ENCODE assay signal across 8 cellular contexts in the genomic region with DNA sequence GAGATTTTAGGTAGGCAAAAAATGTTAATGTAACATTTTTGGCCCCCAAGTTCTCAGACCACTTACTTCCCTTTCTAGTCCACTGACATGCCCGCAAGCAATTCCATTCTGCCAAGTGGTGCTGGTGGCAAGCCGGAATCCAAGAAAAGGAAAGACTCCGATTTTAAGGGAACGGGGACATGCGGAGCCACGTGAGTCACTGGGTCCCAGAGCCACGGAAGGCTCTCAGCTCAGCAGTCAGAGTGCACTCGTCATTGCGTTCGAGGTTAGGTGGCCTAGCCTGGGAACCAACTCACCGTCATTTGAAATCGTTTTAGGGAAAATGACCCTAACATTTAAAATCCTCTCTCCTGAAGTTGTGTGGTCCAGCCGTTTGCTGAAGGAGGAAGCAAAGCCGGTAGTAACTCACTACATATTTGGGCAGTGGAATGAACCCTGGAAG. TPM values are rescaled to one million over a fixed set of nuclear protein-coding genes. Genes with fewer than 3 reads are reported as not detected.
DNase-seq lines count a peak whose midpoint lies in the region; ATAC-seq and TF ChIP-seq lines count a peak whose summit lies in the region.

No MANE protein-coding gene starts in this region.

- peaks cover 4% of the 10 kb centered on the region for H3K79me2 ChIP-seq in trophoblast cell (ENCODE audit: control insufficient read depth, insufficient read depth, low read length, poor library complexity)

- H3K36me3 ChIP-seq in ES-I3 (ENCODE audit: insufficient read depth, low read length) (no peaks in the 10 kb centered on the region), left ventricle myocardium inferior (no peaks in the 10 kb centered on the region), trophoblast cell (ENCODE audit: control insufficient read depth in 1 of 2, insufficient read depth in 2 of 2, low read length in 2 of 2) (no peaks in the 10 kb centered on the region)

- H2AFZ ChIP-seq in trophoblast cell (ENCODE audit: insufficient read depth, low read length, poor library complexity), result peak overlapping the region; percentile 33

- peak overlapping the region; percentile 14 for H4K8ac ChIP-seq in trophoblast cell (ENCODE audit: low read depth, low read length)

- no peak for ATAC-seq in HG03571 (IDR thresholded peaks at IDR 0.05; ENCODE audit: unreplicated experiment)

- peaks cover 6% of the 10 kb centered on the region for H3K36me3 Mint-ChIP-seq in activated naive CD8-positive, alpha-beta T cell treated with anti-CD3 and anti-CD28 coated beads for 36 hours

- intact Hi-C loops in left ventricle myocardium inferior (cut with micrococcal nuclease), result no loop called here

- H3K9me3 ChIP-seq in ES-I3 (ENCODE audit: control insufficient read depth, insufficient read depth, low read length) (no peaks in the 10 kb centered on the region), left ventricle myocardium inferior (replicated peaks) (no peaks in the 10 kb centered on the region), trophoblast cell (ENCODE audit: insufficient read depth, low read depth, low read length) (no peaks in the 10 kb centered on the region)

- peak overlapping the region; percentile 86 for H3K4me3 Mint-ChIP-seq in activated naive CD8-positive, alpha-beta T cell treated with anti-CD3 and anti-CD28 coated beads for 36 hours

- DNase-seq in M059J (ENCODE audit: low read depth) (peak; percentile 72), left ventricle myocardium inferior (peak; percentile 30), trophoblast cell (peak; percentile 50 to 63), NCI-H2196 treated with DMSO at 0.1 percent for 48 hours (lab: John Stamatoyannopoulos, UW; ENCODE audit: unreplicated experiment) (no peak)
- DNase-seq in activated naive CD8-positive, alpha-beta T cell treated with anti-CD3 and anti-CD28 coated beads for 36 hours, result peak; percentile 22
- DNase-seq in central memory CD4-positive, alpha-beta T cell, result no peak

- H3K4me1 ChIP-seq in ES-I3 (ENCODE audit: insufficient read depth, low read length) (peaks cover 4% of the 10 kb centered on the region; the same call in 1 of the 2 replicates), left ventricle myocardium inferior (peaks cover 38% of the 10 kb centered on the region), trophoblast cell (ENCODE audit: control insufficient read depth in 1 of 2, insufficient read depth in 2 of 2, low read length in 2 of 2) (peaks cover 0 to 3% of the 10 kb centered on the region in 2 experiments)

- no peak overlapping the region for H2BK5ac ChIP-seq in trophoblast cell (ENCODE audit: low read depth, low read length, poor library complexity)

- no peak overlapping the region for H2BK120ac ChIP-seq in trophoblast cell (ENCODE audit: insufficient read depth, low read length, poor library complexity)

- no peak overlapping the region for H3K23ac ChIP-seq in trophoblast cell (ENCODE audit: low read length)

- peak overlapping the region; percentile 86 for H3K27ac Mint-ChIP-seq in activated naive CD8-positive, alpha-beta T cell treated with anti-CD3 and anti-CD28 coated beads for 36 hours

- H3K18ac ChIP-seq in trophoblast cell (ENCODE audit: low read length), result no peak overlapping the region

- H3K9me3 Mint-ChIP-seq in activated naive CD8-positive, alpha-beta T cell treated with anti-CD3 and anti-CD28 coated beads for 36 hours, result peaks cover 6% of the 10 kb centered on the region

- no peak for TF ChIP-seq CTCF in left ventricle myocardium inferior (IDR thresholded peaks at IDR 0.05; ENCODE audit: borderline replicate concordance)

- no peak overlapping the region for H2AK5ac ChIP-seq in trophoblast cell (ENCODE audit: low read length)

- H3K27me3 ChIP-seq in left ventricle myocardium inferior (ENCODE audit: low read depth) (no peaks in the 10 kb centered on the region), trophoblast cell (ENCODE audit: insufficient read depth, low read length) (no peaks in the 10 kb centered on the region)

- H3K79me1 ChIP-seq in trophoblast cell (ENCODE audit: low read length), result peaks cover 7% of the 10 kb centered on the region

- H3K14ac ChIP-seq in trophoblast cell (ENCODE audit: low read length), result peak overlapping the region; percentile 38

- H3K9ac ChIP-seq in ES-I3 (ENCODE audit: low read depth, low read length) (peak overlapping the region; percentile 95), trophoblast cell (ENCODE audit: low read length) (peak overlapping the region; percentile 50)

- H3K4me2 ChIP-seq in trophoblast cell (ENCODE audit: low read length), result peak overlapping the region; percentile 70

- peaks cover 22% of the 10 kb centered on the region for H3K4me1 Mint-ChIP-seq in activated naive CD8-positive, alpha-beta T cell treated with anti-CD3 and anti-CD28 coated beads for 36 hours

- no peak overlapping the region for H4K91ac ChIP-seq in trophoblast cell (ENCODE audit: low read depth, low read length)

- no peak overlapping the region for H4K12ac ChIP-seq in trophoblast cell (ENCODE audit: low read depth, low read length)

- no peak overlapping the region for H3K4ac ChIP-seq in trophoblast cell (ENCODE audit: low read depth, low read length)

- H3K27ac ChIP-seq in left ventricle myocardium inferior (replicated peaks) (peak overlapping the region; percentile 99), trophoblast cell (ENCODE audit: low read depth, low read length) (peak overlapping the region; percentile 16)

- no peak overlapping the region for H2BK12ac ChIP-seq in trophoblast cell (ENCODE audit: low read length)

- H3K27me3 Mint-ChIP-seq in activated naive CD8-positive, alpha-beta T cell treated with anti-CD3 and anti-CD28 coated beads for 36 hours, result no peaks in the 10 kb centered on the region

- WGBS in trophoblast cell (ENCODE audit: extremely low coverage, insufficient coverage, insufficient read length), result no CpG with 5 or more reads among the region's 14 CpGs

- H3K4me3 ChIP-seq in left ventricle myocardium inferior (peak overlapping the region; percentile 83), trophoblast cell (ENCODE audit: low read depth, low read length) (peak overlapping the region; percentile 25)

RNA-seq across cellular contexts. Expression of a gene that starts 0.7 kb away (rescaled TPM):
- 15.0 and 27.1 TPM in 2 replicates for total RNA-seq in M059J (2014; rRNA removed; shearing (Covaris generic))
- total RNA-seq in activated naive CD8-positive, alpha-beta T cell treated with anti-CD3 and anti-CD28 coated beads for 36 hours, result 1 to 10 TPM; 8.9 to 9.9 TPM
- total RNA-seq in left ventricle myocardium inferior, result 58.0 TPM
- 8.7 TPM in 2 replicates for polyA plus RNA-seq in trophoblast cell (2013)

RNA-seq across cellular contexts. Expression of a gene that starts 41.4 kb away (rescaled TPM):
- total RNA-seq in M059J (2014; rRNA removed; shearing (Covaris generic)), result 160 and 168 TPM in 2 replicates
- total RNA-seq in activated naive CD8-positive, alpha-beta T cell treated with anti-CD3 and anti-CD28 coated beads for 36 hours, result 100 to 1,000 TPM; 121 to 123 TPM
- 46.9 TPM for total RNA-seq in left ventricle myocardium inferior
- 86.9 and 87.2 TPM in 2 replicates for polyA plus RNA-seq in trophoblast cell (2013)

Comparison
In these comparisons a context has a peak if more than half of its experiments do, and no peak if none do; other contexts are left out.
1. DNase-seq: peak in M059J (single experiment), activated naive CD8-positive, alpha-beta T cell treated with anti-CD3 and anti-CD28 coated beads for 36 hours (single experiment), left ventricle myocardium inferior (single experiment) and trophoblast cell (2 of 2); none in NCI-H2196 treated with DMSO at 0.1 percent for 48 hours (single experiment) and central memory CD4-positive, alpha-beta T cell (single experiment).